8 cellular contexts compared by ENCODE assay signal in the genomic region with DNA sequence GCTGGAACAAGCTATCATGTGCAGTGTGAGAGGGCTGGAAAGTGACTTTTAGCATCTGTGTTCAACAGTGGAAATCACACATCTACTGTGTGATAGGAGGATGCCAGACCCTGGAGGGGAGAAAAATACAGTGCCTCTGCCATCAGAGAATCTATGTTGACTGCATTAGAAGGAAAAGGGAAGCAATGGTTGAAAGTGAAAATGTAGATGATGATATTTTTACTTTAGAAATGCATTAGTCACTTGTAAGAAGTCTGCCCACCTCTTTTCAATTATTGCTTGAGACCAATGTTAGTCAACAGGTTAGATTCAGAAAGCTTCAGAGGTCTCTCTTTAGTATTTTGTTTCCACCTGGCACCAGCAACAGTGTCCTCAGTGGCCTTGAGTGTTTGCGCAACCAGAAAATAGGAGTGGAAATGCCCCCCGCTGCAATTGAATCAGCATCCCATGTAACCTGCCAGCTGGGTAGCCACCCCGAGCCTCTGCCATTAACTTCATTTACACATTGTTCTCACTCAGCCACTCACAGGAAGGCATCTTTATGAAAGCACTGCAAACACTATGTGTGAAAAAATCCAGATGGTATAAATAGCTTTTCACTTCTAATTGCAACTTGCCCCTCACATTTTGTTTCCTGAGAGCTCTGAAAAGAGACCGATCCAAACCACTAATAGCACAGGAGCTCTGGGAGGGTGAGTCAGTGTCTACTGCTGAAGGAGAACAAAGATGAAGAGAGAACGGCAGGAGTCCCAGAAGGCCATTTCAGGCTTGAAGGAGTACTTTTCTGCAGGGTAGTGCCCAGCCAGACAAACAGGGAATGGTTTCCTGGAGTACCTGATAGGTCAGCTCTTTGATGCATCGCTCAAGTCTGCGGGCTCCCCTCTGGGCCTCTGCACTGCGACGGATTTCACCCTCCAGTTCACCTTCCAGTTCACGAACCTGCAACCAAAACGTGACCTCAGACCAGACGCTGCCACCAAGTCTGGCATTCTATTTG.
DNase-seq lines count a peak whose midpoint lies in the region; ATAC-seq lines count a peak whose summit lies in the region.

No MANE protein-coding gene starts in this region.

- H3K9me3 Mint-ChIP-seq in stimulated activated effector memory CD8-positive, alpha-beta T cell treated with anti-CD3 and anti-CD28 coated beads, Interleukin-12 subunit alpha, Interleukin-12 subunit beta, amount 100 ng/mL, for 72 hours: no peaks in the 10 kb centered on the region
- H3K9me3 Mint-ChIP-seq in naive thymus-derived CD8-positive, alpha-beta T cell: no peaks in the 10 kb centered on the region

- H3K4me1 Mint-ChIP-seq in stimulated activated effector memory CD8-positive, alpha-beta T cell treated with anti-CD3 and anti-CD28 coated beads, Interleukin-12 subunit alpha, Interleukin-12 subunit beta, amount 100 ng/mL, for 72 hours: peaks cover 29% of the 10 kb centered on the region
- H3K4me1 Mint-ChIP-seq in naive thymus-derived CD8-positive, alpha-beta T cell: peaks cover 0 to 17% (median 0%) of the 10 kb centered on the region in 4 donors

- POLR2A ChIA-PET in naive thymus-derived CD8-positive, alpha-beta T cell (lab: Charles Lee): no interaction called here

- ATAC-seq in GM19438 (IDR thresholded peaks at IDR 0.05; ENCODE audit: low read depth, unreplicated experiment) (peak; percentile 72), HG03280 (IDR thresholded peaks at IDR 0.05; ENCODE audit: unreplicated experiment) (peak; percentile 59)
- ATAC-seq in stimulated activated effector memory CD8-positive, alpha-beta T cell treated with anti-CD3 and anti-CD28 coated beads, Interleukin-12 subunit alpha, Interleukin-12 subunit beta, amount 100 ng/mL, for 72 hours: peak; percentile 89
- no peak for ATAC-seq in naive thymus-derived CD8-positive, alpha-beta T cell

- H3K36me3 Mint-ChIP-seq in stimulated activated effector memory CD8-positive, alpha-beta T cell treated with anti-CD3 and anti-CD28 coated beads, Interleukin-12 subunit alpha, Interleukin-12 subunit beta, amount 100 ng/mL, for 72 hours: no peaks in the 10 kb centered on the region
- H3K36me3 Mint-ChIP-seq in naive thymus-derived CD8-positive, alpha-beta T cell: no peaks in the 10 kb centered on the region

- H3K4me3 Mint-ChIP-seq in stimulated activated effector memory CD8-positive, alpha-beta T cell treated with anti-CD3 and anti-CD28 coated beads, Interleukin-12 subunit alpha, Interleukin-12 subunit beta, amount 100 ng/mL, for 72 hours: peak overlapping the region; percentile 56
- no peak overlapping the region for H3K4me3 Mint-ChIP-seq in naive thymus-derived CD8-positive, alpha-beta T cell

- peaks cover 0 to 14% (median 0%) of the 10 kb centered on the region in 5 donors for H3K27me3 Mint-ChIP-seq in naive thymus-derived CD8-positive, alpha-beta T cell

- H3K27ac Mint-ChIP-seq in stimulated activated effector memory CD8-positive, alpha-beta T cell treated with anti-CD3 and anti-CD28 coated beads, Interleukin-12 subunit alpha, Interleukin-12 subunit beta, amount 100 ng/mL, for 72 hours: peak overlapping the region; percentile 27
- peak overlapping the region in 1 of 10 donors; percentile 51 for H3K27ac Mint-ChIP-seq in naive thymus-derived CD8-positive, alpha-beta T cell

- peak; percentile 66 for DNase-seq in DMS153 treated with DMSO at 0.1 percent for 48 hours (lab: John Stamatoyannopoulos, UW; ENCODE audit: unreplicated experiment)
- peak; percentile 57 for DNase-seq in RPMI8226
- no peak for DNase-seq in stimulated activated effector memory CD8-positive, alpha-beta T cell treated with anti-CD3 and anti-CD28 coated beads, Interleukin-12 subunit alpha, Interleukin-12 subunit beta, amount 100 ng/mL, for 72 hours (ENCODE audit: low spot score in 2 of 2)
- DNase-seq in AG20443 (ENCODE audit: low spot score): no peak
- DNase-seq in NCI-H2029 (lab: John Stamatoyannopoulos, UW): no peak
- DNase-seq in naive thymus-derived CD8-positive, alpha-beta T cell: no peak

Comparison
In these comparisons a context has a peak if more than half of its experiments do, and no peak if none do; other contexts are left out.
1. DNase-seq: peak in DMS153 treated with DMSO at 0.1 percent for 48 hours (single experiment) and RPMI8226 (single experiment); none in stimulated activated effector memory CD8-positive, alpha-beta T cell treated with anti-CD3 and anti-CD28 coated beads, Interleukin-12 subunit alpha, Interleukin-12 subunit beta, amount 100 ng/mL, for 72 hours (0 of 2), AG20443 (single experiment), NCI-H2029 (single experiment) and naive thymus-derived CD8-positive, alpha-beta T cell (0 of 10).
2. ATAC-seq: peak in GM19438 (single experiment), HG03280 (single experiment) and stimulated activated effector memory CD8-positive, alpha-beta T cell treated with anti-CD3 and anti-CD28 coated beads, Interleukin-12 subunit alpha, Interleukin-12 subunit beta, amount 100 ng/mL, for 72 hours (single experiment); none in naive thymus-derived CD8-positive, alpha-beta T cell (0 of 2).